ENCODE assay signal across 17 cellular contexts in genomic region chr1:15943515-15944307, GRCh38. TPM values are rescaled to one million over a fixed set of nuclear protein-coding genes. Genes with fewer than 3 reads are reported as not detected.
A peak's percentile ranks its signal among the peaks of the same experiment; 100 is the strongest.
DNase-seq lines count a peak whose midpoint lies in the region; ATAC-seq and TF ChIP-seq lines count a peak whose summit lies in the region.
"Had no signal": no experiment of that assay in that cellular context is flagged by ENCODE, and none has a peak within 500 bp of the region (broad histone marks: within the 10 kb centered on the region; RNA-seq: fewer than 3 reads in every experiment).

No MANE protein-coding gene starts in this region.

- no peak for TF ChIP-seq POLR2A in testis (IDR thresholded peaks at IDR 0.05)

- H3K27ac ChIP-seq in RWPE1: peak overlapping the region; percentile 100
- H3K27ac ChIP-seq in testis: no peak overlapping the region

- peak; percentile 51 for DNase-seq in activated CD8-positive, alpha-beta memory T cell treated with anti-CD3 and anti-CD28 coated beads, Interleukin-2, amount 50 U/mL, for 48 hours
- DNase-seq in activated CD8-positive, alpha-beta memory T cell treated with anti-CD3 and anti-CD28 coated beads, Interleukin-2, amount 10 ng/mL, durations not matched to agents 7 days and 5 days: no peak
- DNase-seq in RWPE1 (ENCODE audit: low spot score) (no peak), islet precursor cell (peak; percentile 55), testis (peak; percentile 11), anterior cingulate cortex (lab: John Stamatoyannopoulos, UW) (no peak)
- DNase-seq: CD8-positive, alpha-beta T cell; DMS79 treated with DMSO at 0.1 percent for 48 hours; HFFc6; KG1; NCI-H1048; NCI-H2081 treated with DMSO at 0.1 percent for 48 hours; NCI-H510A treated with DMSO at 0.1 percent for 48 hours; NCI-H82; PC-3 had no signal

- H3K4me3 Mint-ChIP-seq in activated CD8-positive, alpha-beta memory T cell treated with anti-CD3 and anti-CD28 coated beads, Interleukin-2, amount 10 ng/mL, durations not matched to agents 7 days and 5 days: no peak overlapping the region
- H3K4me3 Mint-ChIP-seq: CD8-positive, alpha-beta T cell; HFFc6 had no signal

- H3K4me1 ChIP-seq in testis: peaks cover 26% of the 10 kb centered on the region

- intact Hi-C loops in testis (cut with DNase I; ENCODE audit: low total_unique reads): no loop called here

- H3K4me3 ChIP-seq in testis: no peak overlapping the region

- peaks cover 20% of the 10 kb centered on the region for H3K4me1 Mint-ChIP-seq in activated CD8-positive, alpha-beta memory T cell treated with anti-CD3 and anti-CD28 coated beads, Interleukin-2, amount 10 ng/mL, durations not matched to agents 7 days and 5 days

- no peak for ATAC-seq in activated CD8-positive, alpha-beta memory T cell treated with anti-CD3 and anti-CD28 coated beads, Interleukin-2, amount 10 ng/mL, durations not matched to agents 7 days and 5 days
- ATAC-seq in HG03045 (IDR thresholded peaks at IDR 0.05; ENCODE audit: unreplicated experiment) (no peak), HG02973 (IDR thresholded peaks at IDR 0.05; ENCODE audit: unreplicated experiment) (no peak)
- ATAC-seq: CD8-positive, alpha-beta T cell; PC-3 had no signal

- peaks cover 27% of the 10 kb centered on the region for H3K36me3 Mint-ChIP-seq in activated CD8-positive, alpha-beta memory T cell treated with anti-CD3 and anti-CD28 coated beads, Interleukin-2, amount 10 ng/mL, durations not matched to agents 7 days and 5 days

- no peaks in the 10 kb centered on the region for H3K9me3 ChIP-seq in testis

- no peaks in the 10 kb centered on the region for H3K27me3 Mint-ChIP-seq in activated CD8-positive, alpha-beta memory T cell treated with anti-CD3 and anti-CD28 coated beads, Interleukin-2, amount 10 ng/mL, durations not matched to agents 7 days and 5 days

- CTCF ChIA-PET in activated CD8-positive, alpha-beta memory T cell treated with anti-CD3 and anti-CD28 coated beads, Interleukin-2, amount 10 ng/mL, durations not matched to agents 7 days and 5 days (lab: Charles Lee): no interaction called here
- CTCF ChIA-PET in RWPE1 (lab: Yijun Ruan, JAX): no interaction called here

- TF ChIP-seq CTCF in RWPE1 (conservative IDR thresholded peaks at IDR 0.05; ENCODE audit: low read depth): no peak
- TF ChIP-seq CTCF in testis (IDR thresholded peaks at IDR 0.05): no peak

- no peaks in the 10 kb centered on the region for H3K36me3 ChIP-seq in testis (ENCODE audit: low read depth, missing control alignments)

- no peaks in the 10 kb centered on the region for H3K9me3 Mint-ChIP-seq in activated CD8-positive, alpha-beta memory T cell treated with anti-CD3 and anti-CD28 coated beads, Interleukin-2, amount 10 ng/mL, durations not matched to agents 7 days and 5 days (ENCODE audit: low read depth)
- H3K9me3 Mint-ChIP-seq: CD8-positive, alpha-beta T cell; HFFc6 had no signal

- no peaks in the 10 kb centered on the region for H3K27me3 ChIP-seq in testis

- POLR2A ChIA-PET in RWPE1 (lab: Yijun Ruan, JAX; ENCODE audit: low non-redundant PET): no interaction called here

- 64 to 73% methylated on average over 13 to 46 of the region's 46 CpGs for WGBS in testis, 2 donors

- no peak overlapping the region for H3K27ac Mint-ChIP-seq in activated CD8-positive, alpha-beta memory T cell treated with anti-CD3 and anti-CD28 coated beads, Interleukin-2, amount 10 ng/mL, durations not matched to agents 7 days and 5 days
- H3K27ac Mint-ChIP-seq: CD8-positive, alpha-beta T cell; HFFc6 had no signal

RNA-seq across cellular contexts. Expression of gene ZBTB17, which starts 32.2 kb away (rescaled TPM):
- total RNA-seq in activated CD8-positive, alpha-beta memory T cell treated with anti-CD3 and anti-CD28 coated beads, Interleukin-2, amount 10 ng/mL, durations not matched to agents 7 days and 5 days: 10 to 100 TPM; 55.8 to 68.8 TPM
- 10 to 100 TPM; 60.2 to 65.8 TPM for total RNA-seq in testis
- 53.6 TPM for polyA plus RNA-seq in testis (ENCODE audit: insufficient read depth, low read depth, low replicate concordance)

Comparison
In these comparisons a context has a peak if more than half of its experiments do, and no peak if none do; other contexts are left out.
1. DNase-seq: peak in activated CD8-positive, alpha-beta memory T cell treated with anti-CD3 and anti-CD28 coated beads, Interleukin-2, amount 50 U/mL, for 48 hours (single experiment), islet precursor cell (single experiment) and testis (single experiment); none in activated CD8-positive, alpha-beta memory T cell treated with anti-CD3 and anti-CD28 coated beads, Interleukin-2, amount 10 ng/mL, durations not matched to agents 7 days and 5 days (single experiment), RWPE1 (single experiment) and anterior cingulate cortex (0 of 58).